ENCODE assay signal across 10 cellular contexts in the genomic region with DNA sequence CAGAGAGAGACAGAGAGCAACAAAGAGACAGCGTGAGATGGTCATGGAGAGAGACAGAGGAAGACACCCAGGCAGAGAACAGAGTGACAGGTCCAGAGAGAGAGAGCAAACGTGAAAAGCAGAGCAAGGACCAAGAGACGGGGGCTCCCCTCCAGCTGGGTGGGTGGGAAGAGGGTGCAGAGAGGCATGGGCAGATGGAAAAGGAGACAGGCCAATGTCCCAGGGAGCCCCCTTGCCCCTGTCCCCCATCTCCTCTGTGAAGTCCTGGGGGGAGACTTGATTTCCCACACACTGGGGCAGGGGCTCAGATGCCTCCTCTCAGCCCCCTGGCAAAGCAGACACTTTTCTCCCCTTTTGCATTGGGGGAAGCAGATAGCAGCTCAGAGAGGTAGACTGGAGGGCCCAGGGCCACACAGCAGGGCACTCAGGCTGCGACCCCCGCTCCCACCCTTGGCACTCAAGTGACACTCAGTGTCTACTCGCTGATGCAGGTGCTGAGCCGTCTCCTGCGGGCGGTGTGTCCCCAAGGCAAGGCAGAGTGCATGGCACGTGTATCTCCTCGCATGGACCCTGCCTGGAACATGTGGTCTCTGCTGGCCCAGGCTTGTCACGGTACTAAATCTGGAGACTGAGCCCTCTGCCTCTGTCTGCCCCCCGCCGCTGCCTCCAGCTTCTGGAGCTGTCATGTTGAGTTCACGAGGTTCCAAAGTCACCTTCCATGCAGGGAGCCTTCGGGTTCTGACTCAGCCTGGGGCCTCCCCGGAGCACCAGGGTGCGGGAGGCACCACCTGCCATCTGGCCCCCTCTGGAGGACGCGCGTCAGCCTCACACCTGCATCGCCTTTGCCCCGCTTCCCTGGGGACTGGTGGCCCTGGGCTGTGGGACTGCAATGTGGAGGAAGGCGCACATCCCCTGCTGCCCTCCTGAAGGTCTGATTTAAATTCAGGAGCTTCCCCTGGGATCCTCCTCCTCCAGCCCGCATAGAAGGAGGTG.
DNase-seq lines count a peak whose midpoint lies in the region; ATAC-seq and TF ChIP-seq lines count a peak whose summit lies in the region.
"Had no signal": no experiment of that assay in that cellular context is flagged by ENCODE, and none has a peak within 500 bp of the region (broad histone marks: within the 10 kb centered on the region; RNA-seq: fewer than 3 reads in every experiment).

No MANE protein-coding gene starts in this region.

- H3K18ac ChIP-seq in mesendoderm (ENCODE audit: low read length) = no peak overlapping the region

- no peak overlapping the region for H3K56ac ChIP-seq in mesendoderm (ENCODE audit: low read length)

- H3K9me3 Mint-ChIP-seq in Caco-2 (ENCODE audit: unreplicated experiment) (no peaks in the 10 kb centered on the region), activated B cell treated with CpG ODN at 0.5 μM for 24 hours (no peaks in the 10 kb centered on the region)
- H3K9me3 Mint-ChIP-seq: T-helper 1 cell treated with Interleukin-12 subunit alpha and Interleukin-12 subunit beta and Interleukin-4 antibody, amounts not matched to agents 30 μg/mL and 1 μg/mL, for 36 hours had no signal

- H3K4me1 ChIP-seq in Caco-2 (peaks cover 6% of the 10 kb centered on the region), mesendoderm (ENCODE audit: control insufficient read depth, low read depth, low read length) (peaks cover 4% of the 10 kb centered on the region)

- H3K27me3 ChIP-seq in Caco-2 (replicated peaks; ENCODE audit: control insufficient read depth, insufficient read depth, low read length) (no peaks in the 10 kb centered on the region), mesendoderm (ENCODE audit: insufficient read depth, low read length, poor library complexity) (no peaks in the 10 kb centered on the region)

- 0 out of 2 replicates have a peak, but pooled peaks cover 4% of the 10 kb centered on the region for H3K9me3 ChIP-seq in Caco-2

- no peak overlapping the region for H3K23ac ChIP-seq in mesendoderm (ENCODE audit: low read length)

- H3K4me2 ChIP-seq in mesendoderm (ENCODE audit: low read length) = no peak overlapping the region

- no TSS peak for BruUV-seq in Caco-2 (replicated peaks; lab: Mats Ljungman, UMichigan)

- H3K4me3 Mint-ChIP-seq in Caco-2 (ENCODE audit: unreplicated experiment) (no peak overlapping the region), activated B cell treated with CpG ODN at 0.5 μM for 24 hours (no peak overlapping the region)
- H3K4me3 Mint-ChIP-seq: T-helper 1 cell treated with Interleukin-12 subunit alpha and Interleukin-12 subunit beta and Interleukin-4 antibody, amounts not matched to agents 30 μg/mL and 1 μg/mL, for 36 hours had no signal

- peak; percentile 78 to 80 for DNase-seq in Caco-2
- DNase-seq in GM20000 (ENCODE audit: low spot score) = no peak
- no peak for DNase-seq in activated B cell treated with CpG ODN at 0.5 μM for 24 hours
- no peak for DNase-seq in mesendoderm
- DNase-seq in GF-D8 (lab: John Stamatoyannopoulos, UW) = no peak
- DNase-seq in mesenteric fat pad (ENCODE audit: low spot score) = no peak
- no peak for DNase-seq in H4 (ENCODE audit: low spot score)
- DNase-seq in NCI-H1105 (lab: John Stamatoyannopoulos, UW) = no peak
- DNase-seq: stimulated activated CD4-positive, alpha-beta T cell treated with anti-CD3 and anti-CD28 coated beads, Interleukin-1b, Interleukin-23, amount 100 ng/mL, for 48 hours had no signal

- peak overlapping the region; percentile 6 for H2AK5ac ChIP-seq in mesendoderm (ENCODE audit: low read length)

- H3K27ac Mint-ChIP-seq in Caco-2 (ENCODE audit: unreplicated experiment) = no peak overlapping the region
- no peak overlapping the region for H3K27ac Mint-ChIP-seq in activated B cell treated with CpG ODN at 0.5 μM for 24 hours
- H3K27ac Mint-ChIP-seq: T-helper 1 cell treated with Interleukin-12 subunit alpha and Interleukin-12 subunit beta and Interleukin-4 antibody, amounts not matched to agents 30 μg/mL and 1 μg/mL, for 36 hours had no signal

- H4K8ac ChIP-seq in mesendoderm (ENCODE audit: low read depth, low read length) = no peak overlapping the region

- H3K36me3 ChIP-seq in Caco-2 (ENCODE audit: control insufficient read depth, insufficient read depth, low read length) (no peaks in the 10 kb centered on the region), mesendoderm (ENCODE audit: control insufficient read depth, insufficient read depth, low read length) (no peaks in the 10 kb centered on the region)

- TF ChIP-seq CTCF in Caco-2 (IDR thresholded peaks at IDR 0.05; ENCODE audit: insufficient read depth in 1 of 2, low read depth in 1 of 2, low read length in 1 of 2, severe bottlenecking in 1 of 2, unreplicated experiment in 1 of 2) (peak; percentile 34 to 72), GM20000 (IDR thresholded peaks at IDR 0.05; ENCODE audit: extremely low read depth, missing control alignments) (peak; percentile 13), activated B cell treated with CpG ODN at 0.5 μM for 24 hours (IDR thresholded peaks at IDR 0.05) (no peak)

- no peak overlapping the region for H2BK120ac ChIP-seq in mesendoderm (ENCODE audit: low read depth, low read length)

- H3K27ac ChIP-seq in mesendoderm (ENCODE audit: low read depth, low read length) = no peak overlapping the region

- ATAC-seq in activated B cell treated with CpG ODN at 0.5 μM for 24 hours (ENCODE audit: low read depth) = peak; percentile 41

- H3K4me3 ChIP-seq in Caco-2 (ENCODE audit: low read depth, low read length) (no peak overlapping the region), mesendoderm (ENCODE audit: low read length) (no peak overlapping the region)

- no peak overlapping the region for H4K5ac ChIP-seq in mesendoderm (ENCODE audit: low read length)

- no peaks in the 10 kb centered on the region for H3K79me2 ChIP-seq in mesendoderm (ENCODE audit: control insufficient read depth, insufficient read depth, low read length)

- H3K4me1 Mint-ChIP-seq in Caco-2 (ENCODE audit: low read depth, unreplicated experiment) (peaks cover 7% of the 10 kb centered on the region), activated B cell treated with CpG ODN at 0.5 μM for 24 hours (no peaks in the 10 kb centered on the region)

- H2BK15ac ChIP-seq in mesendoderm (replicated peaks; ENCODE audit: low read depth) = no peak overlapping the region

- no CpG with 5 or more reads among the region's 25 CpGs for WGBS in mesendoderm (ENCODE audit: extremely low coverage, insufficient coverage, low lambda C conversion rate)

- POLR2A ChIA-PET in Caco-2 (lab: Charles Lee) = interaction anchor here (0.6 kb wide), 1 partner anchor 85 kb away, joined by 3 read pairs; no protein-coding TSS in a partner anchor
- POLR2A ChIA-PET in activated B cell treated with CpG ODN at 0.5 μM for 24 hours (lab: Charles Lee) = no interaction called here

- H3K27me3 Mint-ChIP-seq in Caco-2 (ENCODE audit: insufficient read depth, unreplicated experiment) = no peaks in the 10 kb centered on the region
- H3K27me3 Mint-ChIP-seq in activated B cell treated with CpG ODN at 0.5 μM for 24 hours = peaks cover 16% of the 10 kb centered on the region

- CTCF ChIA-PET in Caco-2 (lab: Charles Lee) = interaction anchor here (0.6 to 1.3 kb wide), 4 partner anchors 49 to 160 kb away, joined by 3 read pairs; no protein-coding TSS in a partner anchor
- CTCF ChIA-PET in activated B cell treated with CpG ODN at 0.5 μM for 24 hours (lab: Charles Lee) = interaction anchor here (0.9 kb wide), 1 partner anchor 219 kb away, joined by 3 read pairs; no protein-coding TSS in a partner anchor

- H3K9ac ChIP-seq in mesendoderm (ENCODE audit: low read length) = no peak overlapping the region

- no peak overlapping the region for H3K4ac ChIP-seq in mesendoderm (ENCODE audit: low read depth, low read length)

- H3K79me1 ChIP-seq in mesendoderm (ENCODE audit: low read length) = no peaks in the 10 kb centered on the region

- H2BK5ac ChIP-seq in mesendoderm (ENCODE audit: low read length) = no peak overlapping the region

- H3K36me3 Mint-ChIP-seq in Caco-2 (ENCODE audit: insufficient read depth, unreplicated experiment) (no peaks in the 10 kb centered on the region), activated B cell treated with CpG ODN at 0.5 μM for 24 hours (ENCODE audit: low read depth) (no peaks in the 10 kb centered on the region)

- intact Hi-C loops in Caco-2 (cut with micrococcal nuclease; ENCODE audit: unreplicated experiment) (loop anchor here (5.0 kb wide), 1 partner anchor 80 kb away; no protein-coding TSS in a partner anchor), activated B cell treated with CpG ODN at 0.5 μM for 24 hours (cut with micrococcal nuclease) (no loop called here)

Comparison
In these comparisons a context has a peak if more than half of its experiments do, and no peak if none do; other contexts are left out.
1. DNase-seq: peak in Caco-2 (2 of 2); none in GM20000 (single experiment), activated B cell treated with CpG ODN at 0.5 μM for 24 hours (single experiment), mesendoderm (single experiment), GF-D8 (single experiment), mesenteric fat pad (single experiment), H4 (single experiment) and NCI-H1105 (single experiment).